ENCODE assay signal across 27 cellular contexts in the genomic region with DNA sequence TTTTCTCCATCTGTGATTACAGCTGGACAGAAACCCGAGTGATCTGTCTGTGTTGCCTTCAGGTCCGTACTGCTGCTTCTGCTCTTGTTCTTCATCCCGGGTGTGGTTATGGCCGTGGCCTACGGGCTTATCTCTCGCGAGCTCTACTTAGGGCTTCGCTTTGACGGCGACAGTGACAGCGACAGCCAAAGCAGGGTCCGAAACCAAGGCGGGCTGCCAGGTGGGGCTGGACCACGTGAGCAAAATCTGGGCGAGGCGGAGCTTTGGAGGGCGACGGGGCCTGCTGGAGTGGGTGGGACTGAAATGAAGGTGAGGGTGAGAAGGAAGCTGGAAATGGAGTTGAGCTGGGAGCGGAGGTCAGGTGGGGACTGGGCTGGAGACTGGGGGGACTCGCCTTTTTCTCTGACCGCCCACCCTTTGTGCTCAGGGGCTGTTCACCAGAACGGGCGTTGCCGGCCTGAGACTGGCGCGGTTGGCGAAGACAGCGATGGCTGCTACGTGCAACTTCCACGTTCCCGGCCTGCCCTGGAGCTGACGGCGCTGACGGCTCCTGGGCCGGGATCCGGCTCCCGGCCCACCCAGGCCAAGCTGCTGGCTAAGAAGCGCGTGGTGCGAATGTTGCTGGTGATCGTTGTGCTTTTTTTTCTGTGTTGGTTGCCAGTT. TPM values are rescaled to one million over a fixed set of nuclear protein-coding genes. Genes with fewer than 3 reads are reported as not detected.
DNase-seq lines count a peak whose midpoint lies in the region; FAIRE-seq and TF ChIP-seq lines count a peak whose summit lies in the region.
"Had no signal": no experiment of that assay in that cellular context is flagged by ENCODE, and none has a peak within 500 bp of the region (broad histone marks: within the 10 kb centered on the region; RNA-seq: fewer than 3 reads in every experiment).

No MANE protein-coding gene starts in this region.

- H3K36me3 Mint-ChIP-seq in MCF 10A (ENCODE audit: insufficient read depth, unreplicated experiment) = no peaks in the 10 kb centered on the region
- H3K36me3 Mint-ChIP-seq in immature natural killer cell = no peaks in the 10 kb centered on the region

- no peak for TF ChIP-seq POLR2A in H54 (IDR thresholded peaks at IDR 0.05; ENCODE audit: low read depth, low read length)

- H3K79me2 ChIP-seq in mammary epithelial cell (ENCODE audit: insufficient read depth, low read length) = no peaks in the 10 kb centered on the region

- H3K36me3 ChIP-seq in mammary epithelial cell (ENCODE audit: insufficient read depth, low read length) = no peaks in the 10 kb centered on the region
- H3K36me3 ChIP-seq: BE2C had no signal

- peak overlapping the region; percentile 29 for H2AFZ ChIP-seq in mammary epithelial cell (ENCODE audit: low read depth, low read length)

- no peaks in the 10 kb centered on the region for H3K4me1 ChIP-seq in mammary epithelial cell (ENCODE audit: insufficient read depth, low read length)
- H3K4me1 ChIP-seq: BE2C had no signal

- H3K27ac ChIP-seq in mammary epithelial cell (ENCODE audit: insufficient read depth, low read depth, low read length) (no peak overlapping the region), coronary artery (no peak overlapping the region), temporal lobe (ENCODE audit: low read depth, low read length) (peak overlapping the region; percentile 27)
- H3K27ac ChIP-seq: 22Rv1, HL-60, SK-N-MC had no signal

- no peaks in the 10 kb centered on the region for H3K4me1 Mint-ChIP-seq in MCF 10A (ENCODE audit: insufficient read depth, unreplicated experiment)
- H3K4me1 Mint-ChIP-seq in immature natural killer cell = peaks cover 6 to 11% of the 10 kb centered on the region in 2 donors

- in situ Hi-C loops in mammary epithelial cell (cut with MboI; ENCODE audit: low sequenced_read_pairs in 2 of 2) = no loop called here

- no peak for TF ChIP-seq CTCF in mammary epithelial cell (conservative IDR thresholded peaks at IDR 0.05 in 1 of 2, IDR thresholded peaks at IDR 0.05 in 1 of 2; ENCODE audit: extremely low read depth in 1 of 2, insufficient read depth in 1 of 2, low read depth in 1 of 2, low read length in 2 of 2)
- no peak for TF ChIP-seq CTCF in MCF 10A (IDR thresholded peaks at IDR 0.05; ENCODE audit: unreplicated experiment)
- no peak for TF ChIP-seq CTCF in coronary artery (IDR thresholded peaks at IDR 0.05)

- H3K27me3 ChIP-seq in mammary epithelial cell (ENCODE audit: insufficient read depth, low read length) = no peaks in the 10 kb centered on the region
- H3K27me3 ChIP-seq: BE2C had no signal

- no peak for FAIRE-seq in H54 (lab: Jason Lieb, UNC)
- FAIRE-seq: GM12892, GM19239, RCC 7860 had no signal

- no peak overlapping the region for H3K27ac Mint-ChIP-seq in MCF 10A (ENCODE audit: low read depth, unreplicated experiment)
- H3K27ac Mint-ChIP-seq in immature natural killer cell = no peak overlapping the region

- H4K20me1 ChIP-seq in mammary epithelial cell (ENCODE audit: insufficient read depth, low read length) = no peaks in the 10 kb centered on the region

- H3K9ac ChIP-seq in mammary epithelial cell (ENCODE audit: insufficient read depth, low read length) = no peak overlapping the region

- POLR2A ChIA-PET in MCF 10A (lab: Yijun Ruan, JAX) = no interaction called here

- H3K4me3 Mint-ChIP-seq in MCF 10A (ENCODE audit: unreplicated experiment) = no peak overlapping the region
- peak overlapping the region in 4 of 5 donors; percentile 22 to 60 (median 39) for H3K4me3 Mint-ChIP-seq in immature natural killer cell

- H3K9me3 ChIP-seq in mammary epithelial cell (replicated peaks; ENCODE audit: insufficient read depth, low read length) = no peaks in the 10 kb centered on the region
- H3K9me3 ChIP-seq: BE2C had no signal

- WGBS in mammary epithelial cell (ENCODE audit: low coverage, missing lambda C conversion rate) = 82% methylated on average over 11 of the region's 41 CpGs

- CTCF ChIA-PET in mammary epithelial cell (lab: Charles Lee; ENCODE audit: low non-redundant PET) = no interaction called here
- CTCF ChIA-PET in MCF 10A (lab: Yijun Ruan, JAX) = interaction anchor here (0.7 to 1.8 kb wide), 4 partner anchors 11 to 92 kb away, joined by 3 to 6 read pairs (median 5); a partner anchor contains a TSS

- BruUV-seq in mammary epithelial cell (replicated peaks; lab: Mats Ljungman, UMichigan) = no TSS peak
- BruUV-seq in MCF 10A (replicated peaks; lab: Mats Ljungman, UMichigan) = no TSS peak

- no peak overlapping the region for H3K4me2 ChIP-seq in mammary epithelial cell (ENCODE audit: insufficient read depth, low read depth, low read length)

- no peak overlapping the region for H3K4me3 ChIP-seq in mammary epithelial cell (replicated peaks in 1 of 3; ENCODE audit: insufficient read depth in 1 of 3, low read depth in 2 of 3, low read length in 3 of 3)
- H3K4me3 ChIP-seq in coronary artery = peak overlapping the region; percentile 22
- H3K4me3 ChIP-seq: SK-N-MC had no signal

- H3K9me3 Mint-ChIP-seq in MCF 10A (ENCODE audit: unreplicated experiment) = peaks cover 2% of the 10 kb centered on the region
- H3K9me3 Mint-ChIP-seq in immature natural killer cell = peaks cover 0 to 3% (median 0%) of the 10 kb centered on the region in 6 donors

- dilution Hi-C loops in mammary epithelial cell (cut with HindIII; ENCODE audit: low sequenced_read_pairs) = no loop called here

- no peak for DNase-seq in mammary epithelial cell
- no peak for DNase-seq in MCF 10A (ENCODE audit: unreplicated experiment)
- DNase-seq in coronary artery (ENCODE audit: low spot score) = no peak
- DNase-seq in immature natural killer cell = no peak
- no peak for DNase-seq in H54 (ENCODE audit: insufficient read length, low spot score)
- no peak for DNase-seq in GF-D8 (lab: John Stamatoyannopoulos, UW)
- DNase-seq in activated CD8-positive, alpha-beta memory T cell treated with anti-CD3 and anti-CD28 coated beads, Interleukin-2, amount 50 U/mL, for 4 hours = no peak
- DNase-seq: ACHN, BE2C, Calu3, DMS79 treated with DMSO at 0.1 percent for 48 hours, GOT3, Karpas-422, NCI-H1092 treated with DMSO at 0.1 percent for 48 hours, NCI-H1436, NCI-H187 treated with DMSO at 0.1 percent for 48 hours, NCI-H446, NCI-H524 treated with DMSO at 0.1 percent for 48 hours, NCI-H774, SIG-M5 had no signal

- peaks cover 18% of the 10 kb centered on the region for H3K27me3 Mint-ChIP-seq in MCF 10A (ENCODE audit: insufficient read depth, unreplicated experiment)
- H3K27me3 Mint-ChIP-seq in immature natural killer cell (ENCODE audit: low read depth in 3 of 3) = peaks cover 1 to 9% (median 5%) of the 10 kb centered on the region in 3 donors

- intact Hi-C loops in mammary epithelial cell (cut with micrococcal nuclease) = no loop called here
- intact Hi-C loops in MCF 10A (cut with micrococcal nuclease) = no loop called here

RNA-seq across cellular contexts. Expression of a gene that starts 11.1 kb away (rescaled TPM):
- total RNA-seq in mammary epithelial cell (not detected), MCF 10A (2022) (not detected in 2 replicates), temporal lobe (6.1 TPM)
- polyA plus RNA-seq in mammary epithelial cell (not detected), immature natural killer cell (not detected)
- polyA minus RNA-seq in mammary epithelial cell = not detected
- total RNA-seq: Calu3 had no signal

RNA-seq across cellular contexts. Expression of a gene that starts 31.8 kb away (rescaled TPM):
- total RNA-seq in mammary epithelial cell (under 1 TPM; 0.17 to 0.38 TPM), MCF 10A (2022) (not detected in 2 replicates), temporal lobe (0.25 TPM)
- polyA plus RNA-seq in mammary epithelial cell (0.06 TPM), immature natural killer cell (not detected)
- polyA minus RNA-seq in mammary epithelial cell = 10.4 TPM
- total RNA-seq: Calu3 had no signal

RNA-seq across cellular contexts. Expression of a gene that starts 36.3 kb away (rescaled TPM):
- total RNA-seq in mammary epithelial cell (10 to 100 TPM; 24.4 to 29.7 TPM), MCF 10A (2022) (44.6 and 51.1 TPM in 2 replicates), temporal lobe (16.2 TPM)
- polyA plus RNA-seq in mammary epithelial cell (17.1 TPM), immature natural killer cell (10 to 100 TPM; 11.9 to 20.5 (median 15.1) TPM)
- polyA minus RNA-seq in mammary epithelial cell = 20.0 TPM

RNA-seq across cellular contexts. Expression of a gene that starts 49.6 kb away (rescaled TPM):
- total RNA-seq in mammary epithelial cell (100 to 1,000 TPM in 1 of 2 donors, 10 to 100 TPM in 1; 47.7 to 117 TPM), MCF 10A (2022) (69.9 and 89.5 TPM in 2 replicates), temporal lobe (2.7 TPM)
- polyA plus RNA-seq in mammary epithelial cell (108 TPM), immature natural killer cell (not detected)
- 4.7 TPM for polyA minus RNA-seq in mammary epithelial cell
